ENCODE assay signal across 20 cellular contexts in genomic region chr19:45705710-45706415, GRCh38. TPM values are rescaled to one million over a fixed set of nuclear protein-coding genes. Genes with fewer than 3 reads are reported as not detected.
"Had no signal": no experiment of that assay in that cellular context is flagged by ENCODE, and none has a peak within 500 bp of the region (broad histone marks: within the 10 kb centered on the region; RNA-seq: fewer than 3 reads in every experiment).

No MANE protein-coding gene starts in this region.

- H3K4me3 ChIP-seq: dorsolateral prefrontal cortex, ovary, psoas muscle, suprapubic skin had no signal

- H3K4me3 Mint-ChIP-seq: activated CD4-positive, alpha-beta T cell treated with anti-CD3 and anti-CD28 coated beads, Interleukin-2, amount 10 ng/mL, durations not matched to agents 24 days and 14 days; activated CD8-positive, alpha-beta T cell treated with anti-CD3 and anti-CD28 coated beads for 36 hours; activated T-cell treated with anti-CD3 and anti-CD28 coated beads, Interleukin-2, amount 50 U/mL, for 4 hours; natural killer cell; stimulated activated naive CD8-positive, alpha-beta T cell treated with anti-CD3 and anti-CD28 coated beads, Interleukin-15, amount 100 ng/mL, for 72 hours had no signal

- H3K36me3 ChIP-seq: ovary had no signal

- H3K27ac Mint-ChIP-seq: activated CD4-positive, alpha-beta T cell treated with anti-CD3 and anti-CD28 coated beads, Interleukin-2, amount 10 ng/mL, durations not matched to agents 24 days and 14 days; activated CD8-positive, alpha-beta T cell treated with anti-CD3 and anti-CD28 coated beads for 36 hours; natural killer cell; stimulated activated naive CD8-positive, alpha-beta T cell treated with anti-CD3 and anti-CD28 coated beads, Interleukin-15, amount 100 ng/mL, for 72 hours had no signal

- H3K9me3 ChIP-seq: ovary, psoas muscle, suprapubic skin had no signal

- H3K27ac ChIP-seq: brain microvascular endothelial cell, ovary, suprapubic skin had no signal

- H3K9me3 Mint-ChIP-seq: activated CD4-positive, alpha-beta T cell treated with anti-CD3 and anti-CD28 coated beads, Interleukin-2, amount 10 ng/mL, durations not matched to agents 24 days and 14 days; activated CD8-positive, alpha-beta T cell treated with anti-CD3 and anti-CD28 coated beads for 36 hours; activated T-cell treated with anti-CD3 and anti-CD28 coated beads, Interleukin-2, amount 50 U/mL, for 4 hours; natural killer cell; stimulated activated naive CD8-positive, alpha-beta T cell treated with anti-CD3 and anti-CD28 coated beads, Interleukin-15, amount 100 ng/mL, for 72 hours had no signal

- H3K27me3 Mint-ChIP-seq: activated CD4-positive, alpha-beta T cell treated with anti-CD3 and anti-CD28 coated beads, Interleukin-2, amount 10 ng/mL, durations not matched to agents 24 days and 14 days; activated CD8-positive, alpha-beta T cell treated with anti-CD3 and anti-CD28 coated beads for 36 hours; stimulated activated naive CD8-positive, alpha-beta T cell treated with anti-CD3 and anti-CD28 coated beads, Interleukin-15, amount 100 ng/mL, for 72 hours had no signal

- ATAC-seq: activated CD8-positive, alpha-beta T cell treated with anti-CD3 and anti-CD28 coated beads for 36 hours; activated T-cell treated with anti-CD3 and anti-CD28 coated beads, Interleukin-2, amount 50 U/mL, for 4 hours; left ventricle myocardium superior; natural killer cell; psoas muscle; right cardiac atrium; stimulated activated naive CD8-positive, alpha-beta T cell treated with anti-CD3 and anti-CD28 coated beads, Interleukin-15, amount 100 ng/mL, for 72 hours had no signal

- H3K4me1 ChIP-seq: psoas muscle, suprapubic skin had no signal

- DNase-seq: activated CD4-positive, alpha-beta T cell treated with anti-CD3 and anti-CD28 coated beads, Interleukin-2, amount 10 ng/mL, durations not matched to agents 24 days and 14 days; activated CD8-positive, alpha-beta T cell treated with anti-CD3 and anti-CD28 coated beads for 36 hours; activated naive CD4-positive, alpha-beta T cell treated with anti-CD3 and anti-CD28 coated beads, Interleukin-2, amount 50 U/mL, for 16 hours; activated T-cell treated with anti-CD3 and anti-CD28 coated beads, Interleukin-2, amount 50 U/mL, for 4 hours; aorta; brain microvascular endothelial cell; central memory CD4-positive, alpha-beta T cell; dorsolateral prefrontal cortex; foreskin fibroblast; left ventricle myocardium superior; mesenchymal stem cell; natural killer cell; ovary; psoas muscle; stimulated activated naive CD8-positive, alpha-beta T cell treated with anti-CD3 and anti-CD28 coated beads, Interleukin-15, amount 100 ng/mL, for 72 hours; trophoblast cell had no signal

- H3K27me3 ChIP-seq: brain microvascular endothelial cell, dorsolateral prefrontal cortex, ovary, suprapubic skin had no signal

- H3K36me3 Mint-ChIP-seq: natural killer cell had no signal

RNA-seq across cellular contexts. Expression of gene MEIOSIN, which starts 27.4 kb away (rescaled TPM):
- total RNA-seq: activated CD4-positive, alpha-beta T cell treated with anti-CD3 and anti-CD28 coated beads, Interleukin-2, amount 10 ng/mL, durations not matched to agents 24 days and 14 days; activated CD8-positive, alpha-beta T cell treated with anti-CD3 and anti-CD28 coated beads for 36 hours; activated T-cell treated with anti-CD3 and anti-CD28 coated beads, Interleukin-2, amount 50 U/mL, for 4 hours; aorta; glomerular endothelial cell; left ventricle myocardium superior; natural killer cell; ovary; psoas muscle; skeletal muscle tissue; suprapubic skin had no signal

RNA-seq across cellular contexts. Expression of gene GIPR, which starts 37.8 kb away (rescaled TPM):
- total RNA-seq: psoas muscle had no signal
